In genomic region chr19:8143041-8143440, GRCh38 we compare ENCODE assay signal across 1 cellular context.
TF ChIP-seq lines count a peak whose summit lies in the region.

No MANE protein-coding gene starts in this region.

TF ChIP-seq in IMR-90, 13 proteins besides CTCF, POLR2A, EP300 and RAD21 (continued from another document):
- TF ChIP-seq USF2 (IDR thresholded peaks at IDR 0.05; ENCODE audit: low read depth, low read length) (no peak), BHLHE40 (IDR thresholded peaks at IDR 0.05; ENCODE audit: low read depth, low read length) (no peak), RCOR1 (IDR thresholded peaks at IDR 0.05; ENCODE audit: insufficient replicate concordance, low read length) (no peak), FOS (IDR thresholded peaks at IDR 0.05; ENCODE audit: low read depth, low read length) (no peak), CHD1 (IDR thresholded peaks at IDR 0.05; ENCODE audit: low read depth, low read length) (no peak), CEBPB (IDR thresholded peaks at IDR 0.05; ENCODE audit: low read depth, low read length) (no peak), SMC3 (IDR thresholded peaks at IDR 0.05; ENCODE audit: low read depth, low read length) (no peak), NFE2L2 (IDR thresholded peaks at IDR 0.05; ENCODE audit: low read depth, low read length) (no peak)
